In genomic region chr10:74056081-74056818, GRCh38 we compare ENCODE assay signal across 1 cellular context.
TF ChIP-seq lines count a peak whose summit lies in the region.

No MANE protein-coding gene starts in this region.

TF ChIP-seq in GM12878, 131 proteins besides CTCF, POLR2A, EP300 and RAD21 (continued from another document and continues in another):
- TF ChIP-seq JUND (IDR thresholded peaks at IDR 0.05; ENCODE audit: low read depth, low read length): peak; percentile 55; the same call in 1 of the 2 replicates
- no peak for TF ChIP-seq ZNF592 (IDR thresholded peaks at IDR 0.05)
- no peak for TF ChIP-seq HDAC6 (IDR thresholded peaks at IDR 0.05; ENCODE audit: unreplicated experiment)
- TF ChIP-seq WRNIP1 (IDR thresholded peaks at IDR 0.05; ENCODE audit: borderline replicate concordance, low read depth, low read length): no peak
- TF ChIP-seq ZNF217 (IDR thresholded peaks at IDR 0.05): peak; percentile 63
- TF ChIP-seq CHD4 (IDR thresholded peaks at IDR 0.05): no peak
- no peak for TF ChIP-seq ZNF274 (IDR thresholded peaks at IDR 0.05; ENCODE audit: insufficient read depth, insufficient read length)
- TF ChIP-seq RFX5 (IDR thresholded peaks at IDR 0.05; ENCODE audit: low read depth, low read length): no peak
- no peak for TF ChIP-seq KDM1A (IDR thresholded peaks at IDR 0.05; ENCODE audit: borderline replicate concordance)
- no peak for TF ChIP-seq NR2C1 (IDR thresholded peaks at IDR 0.05)
- no peak for TF ChIP-seq TCF3 (IDR thresholded peaks at IDR 0.05; ENCODE audit: borderline replicate concordance, insufficient read depth, low read depth, low read length)
- TF ChIP-seq, protein P1, sequence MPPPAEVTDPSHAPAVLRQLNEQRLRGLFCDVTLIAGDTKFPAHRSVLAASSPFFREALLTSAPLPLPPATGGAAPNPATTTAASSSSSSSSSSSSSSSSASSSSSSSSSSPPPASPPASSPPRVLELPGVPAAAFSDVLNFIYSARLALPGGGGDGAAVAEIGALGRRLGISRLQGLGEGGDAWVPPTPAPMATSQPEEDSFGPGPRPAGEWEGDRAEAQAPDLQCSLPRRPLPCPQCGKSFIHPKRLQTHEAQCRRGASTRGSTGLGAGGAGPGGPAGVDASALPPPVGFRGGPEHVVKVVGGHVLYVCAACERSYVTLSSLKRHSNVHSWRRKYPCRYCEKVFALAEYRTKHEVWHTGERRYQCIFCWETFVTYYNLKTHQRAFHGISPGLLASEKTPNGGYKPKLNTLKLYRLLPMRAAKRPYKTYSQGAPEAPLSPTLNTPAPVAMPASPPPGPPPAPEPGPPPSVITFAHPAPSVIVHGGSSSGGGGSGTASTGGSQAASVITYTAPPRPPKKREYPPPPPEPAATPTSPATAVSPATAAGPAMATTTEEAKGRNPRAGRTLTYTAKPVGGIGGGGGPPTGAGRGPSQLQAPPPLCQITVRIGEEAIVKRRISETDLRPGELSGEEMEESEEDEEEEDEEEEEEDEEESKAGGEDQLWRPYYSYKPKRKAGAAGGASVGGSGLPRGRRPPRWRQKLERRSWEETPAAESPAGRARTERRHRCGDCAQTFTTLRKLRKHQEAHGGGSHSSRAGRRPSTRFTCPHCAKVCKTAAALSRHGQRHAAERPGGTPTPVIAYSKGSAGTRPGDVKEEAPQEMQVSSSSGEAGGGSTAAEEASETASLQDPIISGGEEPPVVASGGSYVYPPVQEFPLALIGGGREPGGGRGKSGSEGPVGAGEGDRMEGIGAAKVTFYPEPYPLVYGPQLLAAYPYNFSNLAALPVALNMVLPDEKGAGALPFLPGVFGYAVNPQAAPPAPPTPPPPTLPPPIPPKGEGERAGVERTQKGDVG (CRISPR knock-in tag; IDR thresholded peaks at IDR 0.05): no peak
- TF ChIP-seq FOS (IDR thresholded peaks at IDR 0.05; ENCODE audit: borderline replicate concordance, extremely low read depth, insufficient read length): no peak
- no peak for TF ChIP-seq ZNF207 (IDR thresholded peaks at IDR 0.05; ENCODE audit: borderline replicate concordance)
- peak; percentile 58 for TF ChIP-seq MEF2B (IDR thresholded peaks at IDR 0.05; ENCODE audit: partially characterized antibody, poor library complexity, severe bottlenecking)
- no peak for TF ChIP-seq MYB (IDR thresholded peaks at IDR 0.05; ENCODE audit: borderline replicate concordance, low read depth, low read length)
- peak; percentile 53 for TF ChIP-seq BCL3 (IDR thresholded peaks at IDR 0.05; ENCODE audit: borderline replicate concordance, insufficient read depth, low read depth, low read length, poor library complexity, severe bottlenecking)
- TF ChIP-seq CBX5 (IDR thresholded peaks at IDR 0.05; ENCODE audit: low read depth): no peak
- TF ChIP-seq KLF5 (IDR thresholded peaks at IDR 0.05; ENCODE audit: partially characterized antibody): no peak
- TF ChIP-seq CHD1 (IDR thresholded peaks at IDR 0.05; ENCODE audit: low read depth, low read length): no peak
- no peak for TF ChIP-seq YBX1 (IDR thresholded peaks at IDR 0.05)
- TF ChIP-seq MYC (IDR thresholded peaks at IDR 0.05; ENCODE audit: insufficient read depth, insufficient read length, insufficient replicate concordance, low read length, severe bottlenecking): no peak
- TF ChIP-seq, protein P2, sequence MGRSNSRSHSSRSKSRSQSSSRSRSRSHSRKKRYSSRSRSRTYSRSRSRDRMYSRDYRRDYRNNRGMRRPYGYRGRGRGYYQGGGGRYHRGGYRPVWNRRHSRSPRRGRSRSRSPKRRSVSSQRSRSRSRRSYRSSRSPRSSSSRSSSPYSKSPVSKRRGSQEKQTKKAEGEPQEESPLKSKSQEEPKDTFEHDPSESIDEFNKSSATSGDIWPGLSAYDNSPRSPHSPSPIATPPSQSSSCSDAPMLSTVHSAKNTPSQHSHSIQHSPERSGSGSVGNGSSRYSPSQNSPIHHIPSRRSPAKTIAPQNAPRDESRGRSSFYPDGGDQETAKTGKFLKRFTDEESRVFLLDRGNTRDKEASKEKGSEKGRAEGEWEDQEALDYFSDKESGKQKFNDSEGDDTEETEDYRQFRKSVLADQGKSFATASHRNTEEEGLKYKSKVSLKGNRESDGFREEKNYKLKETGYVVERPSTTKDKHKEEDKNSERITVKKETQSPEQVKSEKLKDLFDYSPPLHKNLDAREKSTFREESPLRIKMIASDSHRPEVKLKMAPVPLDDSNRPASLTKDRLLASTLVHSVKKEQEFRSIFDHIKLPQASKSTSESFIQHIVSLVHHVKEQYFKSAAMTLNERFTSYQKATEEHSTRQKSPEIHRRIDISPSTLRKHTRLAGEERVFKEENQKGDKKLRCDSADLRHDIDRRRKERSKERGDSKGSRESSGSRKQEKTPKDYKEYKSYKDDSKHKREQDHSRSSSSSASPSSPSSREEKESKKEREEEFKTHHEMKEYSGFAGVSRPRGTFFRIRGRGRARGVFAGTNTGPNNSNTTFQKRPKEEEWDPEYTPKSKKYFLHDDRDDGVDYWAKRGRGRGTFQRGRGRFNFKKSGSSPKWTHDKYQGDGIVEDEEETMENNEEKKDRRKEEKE (IDR thresholded peaks at IDR 0.05): no peak
- no peak for TF ChIP-seq PAX5 (IDR thresholded peaks at IDR 0.05; ENCODE audit: borderline replicate concordance, low read depth, low read length)
- no peak for TF ChIP-seq TARDBP (IDR thresholded peaks at IDR 0.05; ENCODE audit: borderline replicate concordance)
- 0 out of 2 replicates have a peak, but pooled peaks have one; percentile 50 for TF ChIP-seq MTA3 (IDR thresholded peaks at IDR 0.05; ENCODE audit: borderline replicate concordance, low read length)
- no peak for TF ChIP-seq ETV6 (conservative IDR thresholded peaks at IDR 0.05 in 1 of 2, IDR thresholded peaks at IDR 0.05 in 1 of 2; ENCODE audit: borderline replicate concordance in 1 of 2, low read depth in 1 of 2)
- peak; percentile 78; the same call in 1 of the 2 replicates for TF ChIP-seq IRF4 (IDR thresholded peaks at IDR 0.05; ENCODE audit: low read depth, low read length)
- TF ChIP-seq MXI1 (IDR thresholded peaks at IDR 0.05; ENCODE audit: low read depth, low read length): no peak
- no peak for TF ChIP-seq LARP7 (IDR thresholded peaks at IDR 0.05)
- TF ChIP-seq CEBPB (IDR thresholded peaks at IDR 0.05; ENCODE audit: borderline replicate concordance in 1 of 2, low read depth in 2 of 2, low read length in 2 of 2): no peak
- peak; percentile 61 for TF ChIP-seq ATF7 (IDR thresholded peaks at IDR 0.05; ENCODE audit: low read depth)
- TF ChIP-seq NFIC (IDR thresholded peaks at IDR 0.05; ENCODE audit: low read depth, low read length): peak; percentile 95
- TF ChIP-seq GATAD2B (conservative IDR thresholded peaks at IDR 0.05; ENCODE audit: low read depth): no peak
- TF ChIP-seq, protein P3, sequence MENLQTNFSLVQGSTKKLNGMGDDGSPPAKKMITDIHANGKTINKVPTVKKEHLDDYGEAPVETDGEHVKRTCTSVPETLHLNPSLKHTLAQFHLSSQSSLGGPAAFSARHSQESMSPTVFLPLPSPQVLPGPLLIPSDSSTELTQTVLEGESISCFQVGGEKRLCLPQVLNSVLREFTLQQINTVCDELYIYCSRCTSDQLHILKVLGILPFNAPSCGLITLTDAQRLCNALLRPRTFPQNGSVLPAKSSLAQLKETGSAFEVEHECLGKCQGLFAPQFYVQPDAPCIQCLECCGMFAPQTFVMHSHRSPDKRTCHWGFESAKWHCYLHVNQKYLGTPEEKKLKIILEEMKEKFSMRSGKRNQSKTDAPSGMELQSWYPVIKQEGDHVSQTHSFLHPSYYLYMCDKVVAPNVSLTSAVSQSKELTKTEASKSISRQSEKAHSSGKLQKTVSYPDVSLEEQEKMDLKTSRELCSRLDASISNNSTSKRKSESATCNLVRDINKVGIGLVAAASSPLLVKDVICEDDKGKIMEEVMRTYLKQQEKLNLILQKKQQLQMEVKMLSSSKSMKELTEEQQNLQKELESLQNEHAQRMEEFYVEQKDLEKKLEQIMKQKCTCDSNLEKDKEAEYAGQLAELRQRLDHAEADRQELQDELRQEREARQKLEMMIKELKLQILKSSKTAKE (IDR thresholded peaks at IDR 0.05; ENCODE audit: low read depth, poor library complexity, severe bottlenecking): peak; percentile 50
- TF ChIP-seq ZSCAN29 (IDR thresholded peaks at IDR 0.05): no peak
- TF ChIP-seq NBN (IDR thresholded peaks at IDR 0.05): peak; percentile 82
- TF ChIP-seq, protein P4, sequence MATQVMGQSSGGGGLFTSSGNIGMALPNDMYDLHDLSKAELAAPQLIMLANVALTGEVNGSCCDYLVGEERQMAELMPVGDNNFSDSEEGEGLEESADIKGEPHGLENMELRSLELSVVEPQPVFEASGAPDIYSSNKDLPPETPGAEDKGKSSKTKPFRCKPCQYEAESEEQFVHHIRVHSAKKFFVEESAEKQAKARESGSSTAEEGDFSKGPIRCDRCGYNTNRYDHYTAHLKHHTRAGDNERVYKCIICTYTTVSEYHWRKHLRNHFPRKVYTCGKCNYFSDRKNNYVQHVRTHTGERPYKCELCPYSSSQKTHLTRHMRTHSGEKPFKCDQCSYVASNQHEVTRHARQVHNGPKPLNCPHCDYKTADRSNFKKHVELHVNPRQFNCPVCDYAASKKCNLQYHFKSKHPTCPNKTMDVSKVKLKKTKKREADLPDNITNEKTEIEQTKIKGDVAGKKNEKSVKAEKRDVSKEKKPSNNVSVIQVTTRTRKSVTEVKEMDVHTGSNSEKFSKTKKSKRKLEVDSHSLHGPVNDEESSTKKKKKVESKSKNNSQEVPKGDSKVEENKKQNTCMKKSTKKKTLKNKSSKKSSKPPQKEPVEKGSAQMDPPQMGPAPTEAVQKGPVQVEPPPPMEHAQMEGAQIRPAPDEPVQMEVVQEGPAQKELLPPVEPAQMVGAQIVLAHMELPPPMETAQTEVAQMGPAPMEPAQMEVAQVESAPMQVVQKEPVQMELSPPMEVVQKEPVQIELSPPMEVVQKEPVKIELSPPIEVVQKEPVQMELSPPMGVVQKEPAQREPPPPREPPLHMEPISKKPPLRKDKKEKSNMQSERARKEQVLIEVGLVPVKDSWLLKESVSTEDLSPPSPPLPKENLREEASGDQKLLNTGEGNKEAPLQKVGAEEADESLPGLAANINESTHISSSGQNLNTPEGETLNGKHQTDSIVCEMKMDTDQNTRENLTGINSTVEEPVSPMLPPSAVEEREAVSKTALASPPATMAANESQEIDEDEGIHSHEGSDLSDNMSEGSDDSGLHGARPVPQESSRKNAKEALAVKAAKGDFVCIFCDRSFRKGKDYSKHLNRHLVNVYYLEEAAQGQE (IDR thresholded peaks at IDR 0.05; ENCODE audit: low read depth, low read length): no peak
- 0 out of 2 replicates have a peak, but pooled peaks have one; percentile 54 for TF ChIP-seq EED (IDR thresholded peaks at IDR 0.05; ENCODE audit: low read depth)
- TF ChIP-seq, protein P5, sequence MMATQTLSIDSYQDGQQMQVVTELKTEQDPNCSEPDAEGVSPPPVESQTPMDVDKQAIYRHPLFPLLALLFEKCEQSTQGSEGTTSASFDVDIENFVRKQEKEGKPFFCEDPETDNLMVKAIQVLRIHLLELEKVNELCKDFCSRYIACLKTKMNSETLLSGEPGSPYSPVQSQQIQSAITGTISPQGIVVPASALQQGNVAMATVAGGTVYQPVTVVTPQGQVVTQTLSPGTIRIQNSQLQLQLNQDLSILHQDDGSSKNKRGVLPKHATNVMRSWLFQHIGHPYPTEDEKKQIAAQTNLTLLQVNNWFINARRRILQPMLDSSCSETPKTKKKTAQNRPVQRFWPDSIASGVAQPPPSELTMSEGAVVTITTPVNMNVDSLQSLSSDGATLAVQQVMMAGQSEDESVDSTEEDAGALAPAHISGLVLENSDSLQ (IDR thresholded peaks at IDR 0.05): no peak
- TF ChIP-seq POLR2AphosphoS2 (IDR thresholded peaks at IDR 0.05; ENCODE audit: low read depth, low read length): no peak
